Comparison of ENCODE assay signal across 12 cellular contexts in the genomic region with DNA sequence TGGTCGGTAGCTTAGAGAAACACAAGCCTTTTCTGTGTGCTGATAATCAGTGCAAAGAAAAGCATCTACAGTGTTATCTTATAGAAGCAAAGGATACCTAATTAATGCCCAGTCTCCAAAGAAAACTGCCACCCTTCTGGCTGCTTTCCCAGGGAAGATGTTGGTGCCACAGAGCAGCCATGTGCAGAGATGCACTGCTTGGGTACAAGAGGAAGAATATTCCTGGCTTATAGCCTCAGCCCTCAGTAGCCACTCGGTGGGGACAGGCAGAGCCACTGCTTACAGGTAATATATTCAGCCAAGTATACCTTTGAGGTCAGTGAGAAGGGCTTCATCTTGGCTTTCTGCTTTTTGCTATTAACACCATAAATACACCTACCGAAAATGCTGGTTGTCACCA.
DNase-seq lines count a peak whose midpoint lies in the region; ATAC-seq and TF ChIP-seq lines count a peak whose summit lies in the region.
"Had no signal": no experiment of that assay in that cellular context is flagged by ENCODE, and none has a peak within 500 bp of the region (broad histone marks: within the 10 kb centered on the region; RNA-seq: fewer than 3 reads in every experiment).

No MANE protein-coding gene starts in this region.

- no peak overlapping the region for H3K4me2 ChIP-seq in SK-N-SH
- no peak overlapping the region for H3K4me2 ChIP-seq in neuronal stem cell (ENCODE audit: insufficient read depth, low read length, poor library complexity, severe bottlenecking)

- no peak overlapping the region for H3K9ac ChIP-seq in SK-N-SH
- H3K9ac ChIP-seq in neuronal stem cell (ENCODE audit: low read depth, low read length, poor library complexity) = no peak overlapping the region

- no peaks in the 10 kb centered on the region for H3K27me3 ChIP-seq in SK-N-SH (ENCODE audit: insufficient read depth)
- no peaks in the 10 kb centered on the region for H3K27me3 ChIP-seq in foreskin keratinocyte
- H3K27me3 ChIP-seq in neuronal stem cell (ENCODE audit: control insufficient read depth in 3 of 3, insufficient read depth in 3 of 3, low read depth in 1 of 3, low read length in 3 of 3) = no peaks in the 10 kb centered on the region
- H3K27me3 ChIP-seq in aorta (ENCODE audit: control insufficient read depth in 1 of 2, insufficient read depth in 2 of 2, low read length in 1 of 2) = no peaks in the 10 kb centered on the region

- H3K18ac ChIP-seq in neuronal stem cell (ENCODE audit: low read length) = no peak overlapping the region

- no peak overlapping the region for H3K27ac Mint-ChIP-seq in natural killer cell
- H3K27ac Mint-ChIP-seq: stimulated activated memory B cell treated with anti-CD40 and anti-IgM and Interleukin-4, amounts not matched to agents 10 μg/mL and 1 μg/mL and 100 μg/mL, for 72 hours had no signal

- CTCF ChIA-PET in SK-N-SH (lab: Yijun Ruan, JAX) = no interaction called here

- peak overlapping the region in 1 of 2 experiments; percentile 43; a peak in 1 of 4 replicates for H3K27ac ChIP-seq in SK-N-SH (ENCODE audit: low read depth in 2 of 2, low read length in 1 of 2)
- H3K27ac ChIP-seq in foreskin keratinocyte = peak overlapping the region; percentile 79
- no peak overlapping the region for H3K27ac ChIP-seq in neuronal stem cell (replicated peaks; ENCODE audit: low read length)
- H3K27ac ChIP-seq in aorta (ENCODE audit: low read depth in 1 of 2, low read length in 2 of 2) = peak overlapping the region; percentile 92 to 95

- H3K4ac ChIP-seq in neuronal stem cell (ENCODE audit: low read length) = no peak overlapping the region

- no peak overlapping the region for H2BK15ac ChIP-seq in neuronal stem cell (ENCODE audit: low read length)

- H3K14ac ChIP-seq in neuronal stem cell (ENCODE audit: low read length) = no peak overlapping the region

- H2AFZ ChIP-seq in SK-N-SH (ENCODE audit: low read depth) = 0 out of 2 replicates have a peak overlapping the region, but pooled peaks have one; percentile 26
- peak overlapping the region; percentile 83 for H2AFZ ChIP-seq in neuronal stem cell (ENCODE audit: low read length)

- H3K27me3 Mint-ChIP-seq in natural killer cell (ENCODE audit: low read depth in 2 of 2) = peaks cover 0 to 11% of the 10 kb centered on the region in 2 donors
- H3K27me3 Mint-ChIP-seq: stimulated activated memory B cell treated with anti-CD40 and anti-IgM and Interleukin-4, amounts not matched to agents 10 μg/mL and 1 μg/mL and 100 μg/mL, for 72 hours had no signal

- H3K36me3 ChIP-seq in SK-N-SH (replicated peaks in 1 of 2; ENCODE audit: control insufficient read depth in 1 of 2, insufficient read depth in 2 of 2, low read length in 1 of 2) = no peaks in the 10 kb centered on the region
- no peaks in the 10 kb centered on the region for H3K36me3 ChIP-seq in neuronal stem cell (replicated peaks in 1 of 2; ENCODE audit: control insufficient read depth in 2 of 2, insufficient read depth in 2 of 2, low read length in 2 of 2)
- no peaks in the 10 kb centered on the region for H3K36me3 ChIP-seq in aorta (ENCODE audit: control insufficient read depth in 1 of 2, insufficient read depth in 2 of 2, low read length in 1 of 2)

- no peak for TF ChIP-seq EP300 in SK-N-SH (IDR thresholded peaks at IDR 0.05; ENCODE audit: borderline replicate concordance in 1 of 2, low read depth in 1 of 2, low read length in 1 of 2)

- no peaks in the 10 kb centered on the region for H3K79me1 ChIP-seq in neuronal stem cell (ENCODE audit: low read depth, low read length)

- H3K23ac ChIP-seq in neuronal stem cell (ENCODE audit: low read depth, low read length, poor library complexity) = no peak overlapping the region

- intact Hi-C loops in aorta (cut with DNase I) = loop anchor here (5.0 kb wide), 2 partner anchors 80 to 285 kb away; a partner anchor contains a TSS
- intact Hi-C loops in natural killer cell (cut with micrococcal nuclease) = no loop called here

- H2BK120ac ChIP-seq in neuronal stem cell (ENCODE audit: low read depth, low read length) = no peak overlapping the region

- H4K8ac ChIP-seq in neuronal stem cell (ENCODE audit: low read depth, low read length) = no peak overlapping the region

- no peak overlapping the region for H2BK12ac ChIP-seq in neuronal stem cell (ENCODE audit: low read length)

- no peak overlapping the region for H2BK5ac ChIP-seq in neuronal stem cell (ENCODE audit: low read length)

- TF ChIP-seq CTCF in SK-N-SH (IDR thresholded peaks at IDR 0.05) (no peak), foreskin keratinocyte (conservative IDR thresholded peaks at IDR 0.05) (no peak), natural killer cell (IDR thresholded peaks at IDR 0.05) (no peak)

- H3K9me3 ChIP-seq in SK-N-SH (no peaks in the 10 kb centered on the region), neuronal stem cell (replicated peaks in 1 of 2; ENCODE audit: control insufficient read depth in 2 of 2, insufficient read depth in 1 of 2, low read depth in 1 of 2, low read length in 2 of 2) (no peaks in the 10 kb centered on the region), aorta (ENCODE audit: control insufficient read depth, low read length) (no peaks in the 10 kb centered on the region)
- H3K9me3 ChIP-seq: Caco-2 had no signal

- no peak overlapping the region for H3K4me3 ChIP-seq in SK-N-SH (ENCODE audit: low read depth in 2 of 2, low read length in 1 of 2)
- H3K4me3 ChIP-seq in neuronal stem cell (ENCODE audit: low read length in 2 of 2) = no peak overlapping the region
- no peak overlapping the region for H3K4me3 ChIP-seq in aorta (ENCODE audit: low read length in 2 of 2)

- 94% methylated on average over 3 of the region's 3 CpGs for WGBS in SK-N-SH (ENCODE audit: low lambda C conversion rate)
- no CpG with 5 or more reads among the region's 3 CpGs for WGBS in neuronal stem cell (ENCODE audit: extremely low coverage in 2 of 2, insufficient read length in 2 of 2, insufficient replicate concordance in 1 of 2), 2 donors
- 5 to 7% methylated on average over 3 of the region's 3 CpGs for WGBS in aorta, 2 donors

- H3K4me1 ChIP-seq in SK-N-SH (ENCODE audit: control insufficient read depth in 1 of 2, insufficient read depth in 2 of 2, low read depth in 1 of 2, low read length in 1 of 2) (peaks cover 0 to 17% of the 10 kb centered on the region in 2 experiments; a peak in 3 of 4 replicates), foreskin keratinocyte (peaks cover 61% of the 10 kb centered on the region), neuronal stem cell (ENCODE audit: control insufficient read depth in 2 of 2, insufficient read depth in 1 of 2, low read depth in 1 of 2, low read length in 2 of 2) (peaks cover 9 to 23% of the 10 kb centered on the region in 2 donors), aorta (ENCODE audit: control insufficient read depth in 1 of 2, insufficient read depth in 2 of 2, low read length in 2 of 2) (peaks cover 0 to 11% of the 10 kb centered on the region in 2 donors)

- no peak overlapping the region for H4K91ac ChIP-seq in neuronal stem cell (ENCODE audit: low read depth, low read length, poor library complexity)

- H3K9me3 Mint-ChIP-seq in natural killer cell = no peaks in the 10 kb centered on the region
- H3K9me3 Mint-ChIP-seq: stimulated activated memory B cell treated with anti-CD40 and anti-IgM and Interleukin-4, amounts not matched to agents 10 μg/mL and 1 μg/mL and 100 μg/mL, for 72 hours had no signal

- H3K36me3 Mint-ChIP-seq in natural killer cell = no peaks in the 10 kb centered on the region
- H3K36me3 Mint-ChIP-seq: stimulated activated memory B cell treated with anti-CD40 and anti-IgM and Interleukin-4, amounts not matched to agents 10 μg/mL and 1 μg/mL and 100 μg/mL, for 72 hours had no signal

- POLR2A ChIA-PET in SK-N-SH (lab: Yijun Ruan, JAX) = no interaction called here

- no peak overlapping the region for H3K4me3 Mint-ChIP-seq in natural killer cell
- H3K4me3 Mint-ChIP-seq: stimulated activated memory B cell treated with anti-CD40 and anti-IgM and Interleukin-4, amounts not matched to agents 10 μg/mL and 1 μg/mL and 100 μg/mL, for 72 hours had no signal

- H2AK5ac ChIP-seq in neuronal stem cell (ENCODE audit: low read depth, low read length) = no peak overlapping the region

- no peak for TF ChIP-seq RAD21 in SK-N-SH (IDR thresholded peaks at IDR 0.05; ENCODE audit: low read length)

- H4K20me1 ChIP-seq in SK-N-SH (ENCODE audit: insufficient read depth) = no peaks in the 10 kb centered on the region

- H3F3A ChIP-seq in SK-N-SH (replicated peaks; ENCODE audit: insufficient read depth) = peaks cover 27% of the 10 kb centered on the region

- no peaks in the 10 kb centered on the region for H3K9me2 ChIP-seq in SK-N-SH

- H3K4me1 Mint-ChIP-seq in natural killer cell = no peaks in the 10 kb centered on the region
- H3K4me1 Mint-ChIP-seq: stimulated activated memory B cell treated with anti-CD40 and anti-IgM and Interleukin-4, amounts not matched to agents 10 μg/mL and 1 μg/mL and 100 μg/mL, for 72 hours had no signal

- DNase-seq in SK-N-SH (no peak), foreskin keratinocyte (no peak), neuronal stem cell (ENCODE audit: low spot score) (no peak), aorta (no peak), MV-4-11 (lab: John Stamatoyannopoulos, UW) (no peak), cerebellum (ENCODE audit: low spot score) (no peak), natural killer cell (no peak)
- DNase-seq: Caco-2, Karpas-422, NCI-H1694 treated with DMSO at 0.1 percent for 48 hours had no signal

- no peaks in the 10 kb centered on the region for H3K79me2 ChIP-seq in SK-N-SH (ENCODE audit: insufficient read depth)

- ATAC-seq in SK-N-SH treated with all-trans-retinoic acid at 6 μM for 48 hours (no peak), foreskin keratinocyte (peak; percentile 18), aorta (ENCODE audit: low FRiP score) (peak; percentile 31), natural killer cell (no peak)
- ATAC-seq: stimulated activated memory B cell treated with anti-CD40 and anti-IgM and Interleukin-4, amounts not matched to agents 10 μg/mL and 1 μg/mL and 100 μg/mL, for 72 hours had no signal

TF ChIP-seq in SK-N-SH, 30 proteins besides CTCF, POLR2A, EP300 and RAD21 (continues in another document):
- no peak for TF ChIP-seq YY1 (IDR thresholded peaks at IDR 0.05; ENCODE audit: low read depth)

TF ChIP-seq in SK-N-SH treated with all-trans-retinoic acid at 6 μM for 48 hours, 23 proteins besides CTCF, POLR2A, EP300 and RAD21 (continues in another document):
- TF ChIP-seq CSDC2 (CRISPR knock-in tag; IDR thresholded peaks at IDR 0.05) (no peak), ISL1 (CRISPR knock-in tag; IDR thresholded peaks at IDR 0.05) (no peak), PPARA (CRISPR knock-in tag; IDR thresholded peaks at IDR 0.05; ENCODE audit: borderline replicate concordance) (no peak), ESRRG (CRISPR knock-in tag; IDR thresholded peaks at IDR 0.05) (no peak), ZFP3 (CRISPR knock-in tag; IDR thresholded peaks at IDR 0.05) (no peak)

Comparison
In these comparisons a context has a peak if more than half of its experiments do, and no peak if none do; other contexts are left out.
1. ATAC-seq: peak in foreskin keratinocyte (single experiment) and aorta (single experiment); none in SK-N-SH treated with all-trans-retinoic acid at 6 μM for 48 hours (single experiment) and natural killer cell (0 of 3).